Comparison of ENCODE assay signal across 18 cellular contexts in the genomic region with DNA sequence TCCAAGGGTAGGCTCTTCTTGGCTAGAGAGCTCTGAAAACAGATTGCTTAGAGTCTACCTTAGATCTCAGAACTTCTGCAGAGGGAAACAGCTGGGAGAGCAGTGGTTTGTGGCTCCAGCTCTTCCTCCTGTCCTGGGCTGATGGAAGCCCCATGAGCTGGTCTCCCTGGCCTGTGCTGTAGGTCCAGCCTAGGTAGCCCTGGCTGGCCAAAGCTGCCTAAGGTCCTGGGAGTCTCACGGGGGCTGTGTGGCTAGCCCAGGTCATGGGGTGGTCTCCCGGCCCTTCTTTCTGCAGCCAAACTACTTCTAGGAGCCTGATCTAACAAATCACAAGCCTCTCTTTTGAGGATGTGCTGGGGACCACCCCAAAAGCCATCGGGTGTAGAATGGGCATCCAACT.
DNase-seq lines count a peak whose midpoint lies in the region; ATAC-seq, FAIRE-seq and TF ChIP-seq lines count a peak whose summit lies in the region.
"Had no signal": no experiment of that assay in that cellular context is flagged by ENCODE, and none has a peak within 500 bp of the region (broad histone marks: within the 10 kb centered on the region; RNA-seq: fewer than 3 reads in every experiment).

No MANE protein-coding gene starts in this region.

- WGBS in right lobe of liver (ENCODE audit: insufficient coverage, low coverage, low lambda C conversion rate, missing lambda C conversion rate) = 67% methylated on average over 1 of the region's 3 CpGs
- WGBS in upper lobe of left lung, 2 donors = 83 to 88% methylated on average over 2 to 3 of the region's 3 CpGs
- 92 to 94% methylated on average over 3 of the region's 3 CpGs for WGBS in pancreas, 2 donors

- H3K9me3 Mint-ChIP-seq in activated CD4-positive, alpha-beta memory T cell treated with anti-CD3 and anti-CD28 coated beads for 36 hours = no peaks in the 10 kb centered on the region
- H3K9me3 Mint-ChIP-seq: CD14-positive monocyte; stimulated activated memory B cell treated with anti-CD40 and anti-IgM and Interleukin-4, amounts not matched to agents 10 μg/mL and 1 μg/mL and 100 μg/mL, for 72 hours had no signal

- ATAC-seq in right lobe of liver (no peak), upper lobe of left lung (ENCODE audit: low FRiP score in 2 of 2) (no peak), pancreas (no peak)
- ATAC-seq: gastroesophageal sphincter; HCT116; stimulated activated memory B cell treated with anti-CD40 and anti-IgM and Interleukin-4, amounts not matched to agents 10 μg/mL and 1 μg/mL and 100 μg/mL, for 72 hours had no signal

- no peak for DNase-seq in left ventricle myocardium inferior
- no peak for DNase-seq in cardiac septum (ENCODE audit: low spot score)
- no peak for DNase-seq in activated CD4-positive, alpha-beta memory T cell treated with anti-CD3 and anti-CD28 coated beads for 36 hours
- DNase-seq in right lobe of liver = no peak
- DNase-seq in upper lobe of left lung = no peak
- DNase-seq in AG08396 (ENCODE audit: low spot score) = no peak
- DNase-seq in pancreas = no peak
- DNase-seq in GM10248 (ENCODE audit: extremely low spot score) = no peak
- DNase-seq: activated CD4-positive, alpha-beta T cell treated with anti-CD3 and anti-CD28 coated beads, Interleukin-2, amount 50 U/mL, for 48 hours; activated naive CD4-positive, alpha-beta T cell treated with anti-CD3 and anti-CD28 coated beads, Interleukin-2, amount 50 U/mL, for 16 hours; NCI-H1105; NCI-H2171; occipital lobe; SHP77 had no signal

- FAIRE-seq in pancreas (lab: Jason Lieb, UNC) = no peak

- intact Hi-C loops in left ventricle myocardium inferior (cut with micrococcal nuclease) = no loop called here
- intact Hi-C loops in cardiac septum (cut with DNase I) = loop anchor here (5.0 kb wide), 1 partner anchor 76 kb away; the partner anchor contains the start of gene MPRIP
- intact Hi-C loops in activated CD4-positive, alpha-beta memory T cell treated with anti-CD3 and anti-CD28 coated beads for 36 hours (cut with micrococcal nuclease) = loop anchor here (10.0 kb wide), 2 partner anchors 67 to 103 kb away; no protein-coding TSS in a partner anchor
- intact Hi-C loops in right lobe of liver (cut with DNase I) = no loop called here
- intact Hi-C loops in pancreas (cut with DNase I) = no loop called here

- no peak for TF ChIP-seq EP300 in upper lobe of left lung (IDR thresholded peaks at IDR 0.05)

- H3K27ac Mint-ChIP-seq in activated CD4-positive, alpha-beta memory T cell treated with anti-CD3 and anti-CD28 coated beads for 36 hours = peak overlapping the region; percentile 84
- H3K27ac Mint-ChIP-seq: CD14-positive monocyte; stimulated activated memory B cell treated with anti-CD40 and anti-IgM and Interleukin-4, amounts not matched to agents 10 μg/mL and 1 μg/mL and 100 μg/mL, for 72 hours had no signal

- no peaks in the 10 kb centered on the region for H3K27me3 Mint-ChIP-seq in activated CD4-positive, alpha-beta memory T cell treated with anti-CD3 and anti-CD28 coated beads for 36 hours
- H3K27me3 Mint-ChIP-seq: stimulated activated memory B cell treated with anti-CD40 and anti-IgM and Interleukin-4, amounts not matched to agents 10 μg/mL and 1 μg/mL and 100 μg/mL, for 72 hours had no signal

- H3K4me1 Mint-ChIP-seq in activated CD4-positive, alpha-beta memory T cell treated with anti-CD3 and anti-CD28 coated beads for 36 hours (ENCODE audit: low read depth) = peaks cover 72% of the 10 kb centered on the region

- TF ChIP-seq CTCF in left ventricle myocardium inferior (IDR thresholded peaks at IDR 0.05; ENCODE audit: borderline replicate concordance) (no peak), right lobe of liver (IDR thresholded peaks at IDR 0.05) (no peak), upper lobe of left lung (IDR thresholded peaks at IDR 0.05) (no peak), pancreas (IDR thresholded peaks at IDR 0.05) (no peak), GM10248 (IDR thresholded peaks at IDR 0.05; ENCODE audit: control extremely low read depth, extremely low read depth, low read depth, missing control alignments) (no peak)

- H3K36me3 ChIP-seq in left ventricle myocardium inferior (no peaks in the 10 kb centered on the region), right lobe of liver (no peaks in the 10 kb centered on the region), upper lobe of left lung (no peaks in the 10 kb centered on the region), pancreas (no peaks in the 10 kb centered on the region)
- H3K36me3 ChIP-seq: gastroesophageal sphincter had no signal

- POLR2A ChIA-PET in activated CD4-positive, alpha-beta memory T cell treated with anti-CD3 and anti-CD28 coated beads for 36 hours (lab: Charles Lee) = no interaction called here
- POLR2A ChIA-PET in GM10248 (lab: Yijun Ruan, JAX) = no interaction called here

- H3K4me1 ChIP-seq in left ventricle myocardium inferior (peaks cover 93% of the 10 kb centered on the region), right lobe of liver (peaks cover 0 to 44% (median 16%) of the 10 kb centered on the region in 4 donors), upper lobe of left lung (peaks cover 51 to 78% (median 57%) of the 10 kb centered on the region in 4 donors), pancreas (peaks cover 15 to 38% (median 26%) of the 10 kb centered on the region in 3 donors)

- H3K36me3 Mint-ChIP-seq in activated CD4-positive, alpha-beta memory T cell treated with anti-CD3 and anti-CD28 coated beads for 36 hours = no peaks in the 10 kb centered on the region

- H3K27ac ChIP-seq in left ventricle myocardium inferior (replicated peaks) = peak overlapping the region; percentile 86
- peak overlapping the region in 2 of 3 donors; percentile 11 to 62 for H3K27ac ChIP-seq in right lobe of liver
- peak overlapping the region; percentile 57 to 65 (median 65) for H3K27ac ChIP-seq in upper lobe of left lung
- H3K27ac ChIP-seq in pancreas = no peak overlapping the region

- H3K27me3 ChIP-seq in left ventricle myocardium inferior (ENCODE audit: low read depth) (no peaks in the 10 kb centered on the region), right lobe of liver (no peaks in the 10 kb centered on the region), upper lobe of left lung (no peaks in the 10 kb centered on the region), pancreas (no peaks in the 10 kb centered on the region)
- H3K27me3 ChIP-seq: gastroesophageal sphincter had no signal

- no peaks in the 10 kb centered on the region for H3K9me3 ChIP-seq in left ventricle myocardium inferior (replicated peaks)
- no peaks in the 10 kb centered on the region for H3K9me3 ChIP-seq in right lobe of liver
- no peaks in the 10 kb centered on the region for H3K9me3 ChIP-seq in upper lobe of left lung
- H3K9me3 ChIP-seq in pancreas = no peaks in the 10 kb centered on the region
- H3K9me3 ChIP-seq: gastroesophageal sphincter had no signal

- H3K4me3 ChIP-seq in left ventricle myocardium inferior (no peak overlapping the region), right lobe of liver (no peak overlapping the region), upper lobe of left lung (no peak overlapping the region), pancreas (no peak overlapping the region)
- H3K4me3 ChIP-seq: gastroesophageal sphincter had no signal

- TF ChIP-seq POLR2A in right lobe of liver (IDR thresholded peaks at IDR 0.05) = no peak
- TF ChIP-seq POLR2A in upper lobe of left lung (IDR thresholded peaks at IDR 0.05) = no peak

- CTCF ChIA-PET in activated CD4-positive, alpha-beta memory T cell treated with anti-CD3 and anti-CD28 coated beads for 36 hours (lab: Charles Lee) = interaction anchor here (0.5 kb wide), 1 partner anchor 599 kb away, joined by 5 read pairs; no protein-coding TSS in a partner anchor
- CTCF ChIA-PET in GM10248 (lab: Yijun Ruan, JAX) = no interaction called here

- no peak overlapping the region for H3K4me3 Mint-ChIP-seq in activated CD4-positive, alpha-beta memory T cell treated with anti-CD3 and anti-CD28 coated beads for 36 hours
- H3K4me3 Mint-ChIP-seq: CD14-positive monocyte; stimulated activated memory B cell treated with anti-CD40 and anti-IgM and Interleukin-4, amounts not matched to agents 10 μg/mL and 1 μg/mL and 100 μg/mL, for 72 hours had no signal

Comparison
In these comparisons a context has a peak if more than half of its experiments do, and no peak if none do; other contexts are left out.
1. intact Hi-C loops: an anchor here in cardiac septum (5.0 kb wide) and activated CD4-positive, alpha-beta memory T cell treated with anti-CD3 and anti-CD28 coated beads for 36 hours (10.0 kb wide); none called in left ventricle myocardium inferior, right lobe of liver and pancreas.
2. H3K27ac ChIP-seq: peak in left ventricle myocardium inferior (single experiment), right lobe of liver (2 of 3) and upper lobe of left lung (4 of 4); none in pancreas (0 of 4).